Comparison of ENCODE assay signal across 8 cellular contexts in genomic region chr1:88684482-88685238, GRCh38. TPM values are rescaled to one million over a fixed set of nuclear protein-coding genes. Genes with fewer than 3 reads are reported as not detected.
DNase-seq lines count a peak whose midpoint lies in the region; ATAC-seq and TF ChIP-seq lines count a peak whose summit lies in the region.

No MANE protein-coding gene starts in this region.

- peak overlapping the region; percentile 91 to 95 (median 94) for H3K27ac ChIP-seq in Peyer's patch
- H3K27ac ChIP-seq in subcutaneous abdominal adipose tissue (ENCODE audit: low read depth, low read length): peak overlapping the region; percentile 97

- peak; percentile 53 for ATAC-seq in GM21528 (IDR thresholded peaks at IDR 0.05; ENCODE audit: low FRiP score, unreplicated experiment)

- H3K27me3 ChIP-seq in Peyer's patch (no peaks in the 10 kb centered on the region), subcutaneous abdominal adipose tissue (ENCODE audit: control insufficient read depth in 5 of 5, insufficient read depth in 4 of 5, low read length in 5 of 5) (no peaks in the 10 kb centered on the region)

- H3K4me3 ChIP-seq in Peyer's patch (peak overlapping the region; percentile 76 to 86 (median 80)), fibroblast of villous mesenchyme (ENCODE audit: low read depth, low read length) (peak overlapping the region; percentile 93), subcutaneous abdominal adipose tissue (ENCODE audit: low read depth in 1 of 5, low read length in 5 of 5) (peak overlapping the region; percentile 76 to 99 (median 94))

- H3K36me3 Mint-ChIP-seq in neural crest cell (ENCODE audit: low read depth): no peaks in the 10 kb centered on the region

- peak; percentile 74 for DNase-seq in DMS53 (lab: John Stamatoyannopoulos, UW)
- peak; percentile 28 for DNase-seq in HuH-7.5 (ENCODE audit: low spot score)
- DNase-seq in Peyer's patch: peak; percentile 56 to 78 (median 74)
- DNase-seq in activated T-helper 9 cell treated with anti-CD3 and anti-CD28 coated beads, Interleukin-2, amount 50 U/mL, for 16 hours (ENCODE audit: low read depth): peak; percentile 36
- DNase-seq in fibroblast of villous mesenchyme (ENCODE audit: low read depth): peak; percentile 56
- DNase-seq in neural crest cell (ENCODE audit: low read depth, low spot score): peak; percentile 55

- no peaks in the 10 kb centered on the region for H3K9me3 Mint-ChIP-seq in neural crest cell

- no peaks in the 10 kb centered on the region for H3K9me3 ChIP-seq in Peyer's patch
- H3K9me3 ChIP-seq in subcutaneous abdominal adipose tissue (ENCODE audit: control insufficient read depth in 5 of 5, low read length in 5 of 5): no peaks in the 10 kb centered on the region

- H3K4me3 Mint-ChIP-seq in neural crest cell: peak overlapping the region; percentile 97

- no peaks in the 10 kb centered on the region for H3K27me3 Mint-ChIP-seq in neural crest cell (ENCODE audit: low read depth)

- peaks cover 17% of the 10 kb centered on the region for H3K4me1 Mint-ChIP-seq in neural crest cell

- no peak for TF ChIP-seq POLR2A in Peyer's patch (IDR thresholded peaks at IDR 0.05)

- peak overlapping the region; percentile 75 to 98 (median 93) for H3K9ac ChIP-seq in subcutaneous abdominal adipose tissue (ENCODE audit: low read length in 5 of 5)

- H3K27ac Mint-ChIP-seq in neural crest cell (ENCODE audit: unreplicated experiment): peak overlapping the region; percentile 99

- H3K4me1 ChIP-seq in Peyer's patch (peaks cover 0 to 23% (median 0%) of the 10 kb centered on the region in 4 donors), subcutaneous abdominal adipose tissue (ENCODE audit: control insufficient read depth in 5 of 5, insufficient read depth in 5 of 5, low read length in 5 of 5) (peaks cover 0 to 45% (median 41%) of the 10 kb centered on the region in 5 donors)

- H3K36me3 ChIP-seq in Peyer's patch (no peaks in the 10 kb centered on the region), subcutaneous abdominal adipose tissue (ENCODE audit: control insufficient read depth in 5 of 5, insufficient read depth in 5 of 5, low read length in 5 of 5) (no peaks in the 10 kb centered on the region)

- TF ChIP-seq CTCF in Peyer's patch (IDR thresholded peaks at IDR 0.05): peak in 1 of 6 experiments; percentile 8
- TF ChIP-seq CTCF in fibroblast of villous mesenchyme (IDR thresholded peaks at IDR 0.05; ENCODE audit: insufficient read depth, low read depth, low read length): no peak
- TF ChIP-seq CTCF in neural crest cell (conservative IDR thresholded peaks at IDR 0.05): peak; percentile 29

RNA-seq across cellular contexts. Expression of gene PKN2, which starts 0.6 kb away (rescaled TPM):
- total RNA-seq in Peyer's patch (100 to 1,000 TPM in 3 of 4 donors, 10 to 100 TPM in 1; 97.6 to 201 (median 105) TPM), fibroblast of villous mesenchyme (41.2 and 56.1 TPM in 2 replicates), neural crest cell (44.7 and 45.8 TPM in 2 replicates)

Comparison
In these comparisons a context has a peak if more than half of its experiments do, and no peak if none do; other contexts are left out.
1. Peak in every context shown above with its lines: DNase-seq, ATAC-seq, H3K4me3 ChIP-seq and H3K27ac ChIP-seq.